ENCODE assay signal across 7 cellular contexts in genomic region chr3:13011369-13012227, GRCh38.
A peak's percentile ranks its signal among the peaks of the same experiment; 100 is the strongest.
DNase-seq lines count a peak whose midpoint lies in the region; ATAC-seq, FAIRE-seq and TF ChIP-seq lines count a peak whose summit lies in the region.

No MANE protein-coding gene starts in this region.

- no peaks in the 10 kb centered on the region for H4K20me1 ChIP-seq in OCI-LY7 (ENCODE audit: insufficient read depth, low read length)

- H3K9me3 ChIP-seq in OCI-LY7 (ENCODE audit: low read length) = no peaks in the 10 kb centered on the region

- peak; percentile 96 for FAIRE-seq in GM19239 (lab: Jason Lieb, UNC)

- peaks cover 16% of the 10 kb centered on the region; the same call in 1 of the 2 replicates for H3K36me3 ChIP-seq in OCI-LY7 (ENCODE audit: insufficient read depth, low read length)

- H3K9me2 ChIP-seq in OCI-LY7 (ENCODE audit: insufficient read depth, low read length) = no peaks in the 10 kb centered on the region

- DNase-seq in GM19239 (ENCODE audit: insufficient read length, low spot score) (peak; percentile 72), OCI-LY7 (ENCODE audit: low spot score) (peak; percentile 91), mucosa of gallbladder (ENCODE audit: low spot score) (peak; percentile 58), substantia nigra (lab: John Stamatoyannopoulos, UW) (peak in 5 of 49 donors; percentile 29 to 55 (median 32)), ecto neural progenitor cell (ENCODE audit: low spot score) (no peak)
- peak; percentile 77 for DNase-seq in activated effector memory CD4-positive, alpha-beta T cell treated with Interleukin-2 at 50 U/mL for 16 hours

- no TSS peak for BruUV-seq in OCI-LY7 (replicated peaks; lab: Mats Ljungman, UMichigan)

- H2AFZ ChIP-seq in OCI-LY7 (ENCODE audit: low read length) = no peak overlapping the region

- H3K4me2 ChIP-seq in OCI-LY7 (ENCODE audit: low read length) = peak overlapping the region; percentile 93

- H3K4me3 ChIP-seq in OCI-LY7 (ENCODE audit: low read depth, low read length, poor library complexity, severe bottlenecking) = peak overlapping the region; percentile 58

- H3K27ac ChIP-seq in OCI-LY7 (ENCODE audit: low read depth, low read length, poor library complexity, severe bottlenecking) (peak overlapping the region; percentile 97), substantia nigra (ENCODE audit: low read depth, low read length, poor library complexity, severe bottlenecking) (peak overlapping the region; percentile 21)

- intact Hi-C loops in OCI-LY7 (cut with micrococcal nuclease; ENCODE audit: unreplicated experiment) = loop anchor here (10.0 kb wide), 1 partner anchor 1673 kb away; no protein-coding TSS in a partner anchor

- H3K4me1 ChIP-seq in OCI-LY7 (ENCODE audit: insufficient read depth, low read length, poor library complexity, severe bottlenecking) = peaks cover 99% of the 10 kb centered on the region

- POLR2A ChIA-PET in OCI-LY7 (lab: Charles Lee) = interaction anchor here (0.7 to 6.2 kb wide), 10 partner anchors 8 to 407 kb away, joined by 3 to 34 read pairs (median 6); no protein-coding TSS in a partner anchor

- peak; percentile 42 for ATAC-seq in HG03064 (IDR thresholded peaks at IDR 0.05; ENCODE audit: low read depth, unreplicated experiment)

- CTCF ChIA-PET in OCI-LY7 (lab: Charles Lee; ENCODE audit: unreplicated experiment) = interaction anchor here (1.0 to 1.3 kb wide), 3 partner anchors 12 to 80 kb away, joined by 4 to 5 read pairs (median 4); no protein-coding TSS in a partner anchor

- no peak for TF ChIP-seq CTCF in OCI-LY7 (conservative IDR thresholded peaks at IDR 0.05; ENCODE audit: low read length)

- H3K79me2 ChIP-seq in OCI-LY7 (ENCODE audit: insufficient read depth, low read depth, low read length) = peaks cover 81% of the 10 kb centered on the region
